In the genomic region with DNA sequence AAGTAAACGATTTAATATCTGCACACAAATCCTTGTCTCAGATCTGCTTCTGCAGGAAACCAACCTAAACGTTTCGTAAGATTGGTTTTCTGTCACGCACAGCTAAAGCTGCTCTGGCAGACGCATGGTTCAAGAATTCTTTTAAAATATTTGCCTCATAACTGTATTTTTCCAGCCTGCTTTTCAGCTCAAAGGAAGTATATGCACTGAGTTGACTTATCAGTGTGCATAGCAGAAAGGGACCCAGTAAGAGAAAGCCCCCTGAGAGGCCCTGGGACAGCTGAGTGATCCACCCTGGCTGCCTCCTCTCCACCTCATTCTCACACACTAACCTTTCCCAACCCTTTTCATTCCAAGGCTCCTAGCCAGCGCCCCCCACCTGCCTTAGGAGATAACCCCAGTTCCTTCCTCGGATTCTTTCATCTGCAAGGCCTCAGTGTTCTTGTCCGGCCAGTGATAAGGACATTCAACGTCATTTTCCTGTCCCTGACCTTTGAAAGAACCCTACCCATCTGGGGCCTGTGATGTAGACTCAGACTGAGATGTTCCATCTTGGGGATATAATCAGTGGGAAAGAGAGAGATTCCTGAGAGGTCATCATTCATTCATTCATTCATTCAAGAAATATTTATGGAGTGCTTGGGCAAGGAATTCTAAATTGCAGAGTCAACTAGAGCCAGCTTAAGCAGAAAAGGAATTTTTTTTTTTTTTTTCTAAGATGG, we compare ENCODE assay signal across 1 cellular context.
TF ChIP-seq lines count a peak whose summit lies in the region.

No MANE protein-coding gene starts in this region.

TF ChIP-seq in K562, 482 proteins besides CTCF, POLR2A, EP300 and RAD21 (continued from another document and continues in another):
- no peak for TF ChIP-seq RBM14 (IDR thresholded peaks at IDR 0.05; ENCODE audit: borderline replicate concordance, insufficient read depth, low read depth, low read length)
- TF ChIP-seq ZNF717 (CRISPR knock-in tag; IDR thresholded peaks at IDR 0.05), result no peak
- peak; percentile 76 for TF ChIP-seq ADNP (tag; IDR thresholded peaks at IDR 0.05)
- TF ChIP-seq MAZ (CRISPR knock-in tag; conservative IDR thresholded peaks at IDR 0.05 in 1 of 2, IDR thresholded peaks at IDR 0.05 in 1 of 2), result peak; percentile 47 to 84; a peak in 3 of 4 replicates
- TF ChIP-seq PYGO2 (tag; IDR thresholded peaks at IDR 0.05), result no peak; the same call in 1 of the 2 replicates
- no peak for TF ChIP-seq YY1 (IDR thresholded peaks at IDR 0.05; ENCODE audit: borderline replicate concordance in 1 of 3, control insufficient read depth in 1 of 3, extremely low read depth in 1 of 3, insufficient read depth in 3 of 3, insufficient read length in 1 of 3, insufficient replicate concordance in 2 of 3, low read depth in 1 of 3, low read length in 2 of 3)
- no peak for TF ChIP-seq MAFG (tag; conservative IDR thresholded peaks at IDR 0.05)
- no peak; the same call in 1 of the 2 replicates for TF ChIP-seq MYC (IDR thresholded peaks at IDR 0.05; ENCODE audit: low read depth, low read length)
- no peak for TF ChIP-seq MYC (CRISPR knock-in tag; IDR thresholded peaks at IDR 0.05; ENCODE audit: borderline replicate concordance, low read depth)
- TF ChIP-seq MEF2A (IDR thresholded peaks at IDR 0.05; ENCODE audit: control insufficient read depth, low read depth, low read length), result 0 out of 2 replicates have a peak, but pooled peaks have one; percentile 22
- TF ChIP-seq, protein P1, sequence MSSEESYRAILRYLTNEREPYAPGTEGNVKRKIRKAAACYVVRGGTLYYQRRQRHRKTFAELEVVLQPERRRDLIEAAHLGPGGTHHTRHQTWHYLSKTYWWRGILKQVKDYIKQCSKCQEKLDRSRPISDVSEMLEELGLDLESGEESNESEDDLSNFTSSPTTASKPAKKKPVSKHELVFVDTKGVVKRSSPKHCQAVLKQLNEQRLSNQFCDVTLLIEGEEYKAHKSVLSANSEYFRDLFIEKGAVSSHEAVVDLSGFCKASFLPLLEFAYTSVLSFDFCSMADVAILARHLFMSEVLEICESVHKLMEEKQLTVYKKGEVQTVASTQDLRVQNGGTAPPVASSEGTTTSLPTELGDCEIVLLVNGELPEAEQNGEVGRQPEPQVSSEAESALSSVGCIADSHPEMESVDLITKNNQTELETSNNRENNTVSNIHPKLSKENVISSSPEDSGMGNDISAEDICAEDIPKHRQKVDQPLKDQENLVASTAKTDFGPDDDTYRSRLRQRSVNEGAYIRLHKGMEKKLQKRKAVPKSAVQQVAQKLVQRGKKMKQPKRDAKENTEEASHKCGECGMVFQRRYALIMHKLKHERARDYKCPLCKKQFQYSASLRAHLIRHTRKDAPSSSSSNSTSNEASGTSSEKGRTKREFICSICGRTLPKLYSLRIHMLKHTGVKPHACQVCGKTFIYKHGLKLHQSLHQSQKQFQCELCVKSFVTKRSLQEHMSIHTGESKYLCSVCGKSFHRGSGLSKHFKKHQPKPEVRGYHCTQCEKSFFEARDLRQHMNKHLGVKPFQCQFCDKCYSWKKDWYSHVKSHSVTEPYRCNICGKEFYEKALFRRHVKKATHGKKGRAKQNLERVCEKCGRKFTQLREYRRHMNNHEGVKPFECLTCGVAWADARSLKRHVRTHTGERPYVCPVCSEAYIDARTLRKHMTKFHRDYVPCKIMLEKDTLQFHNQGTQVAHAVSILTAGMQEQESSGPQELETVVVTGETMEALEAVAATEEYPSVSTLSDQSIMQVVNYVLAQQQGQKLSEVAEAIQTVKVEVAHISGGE (CRISPR knock-in tag; IDR thresholded peaks at IDR 0.05), result peak in 1 of 3 experiments; percentile 52; a peak in 1 of 6 replicates
- TF ChIP-seq, protein P2, sequence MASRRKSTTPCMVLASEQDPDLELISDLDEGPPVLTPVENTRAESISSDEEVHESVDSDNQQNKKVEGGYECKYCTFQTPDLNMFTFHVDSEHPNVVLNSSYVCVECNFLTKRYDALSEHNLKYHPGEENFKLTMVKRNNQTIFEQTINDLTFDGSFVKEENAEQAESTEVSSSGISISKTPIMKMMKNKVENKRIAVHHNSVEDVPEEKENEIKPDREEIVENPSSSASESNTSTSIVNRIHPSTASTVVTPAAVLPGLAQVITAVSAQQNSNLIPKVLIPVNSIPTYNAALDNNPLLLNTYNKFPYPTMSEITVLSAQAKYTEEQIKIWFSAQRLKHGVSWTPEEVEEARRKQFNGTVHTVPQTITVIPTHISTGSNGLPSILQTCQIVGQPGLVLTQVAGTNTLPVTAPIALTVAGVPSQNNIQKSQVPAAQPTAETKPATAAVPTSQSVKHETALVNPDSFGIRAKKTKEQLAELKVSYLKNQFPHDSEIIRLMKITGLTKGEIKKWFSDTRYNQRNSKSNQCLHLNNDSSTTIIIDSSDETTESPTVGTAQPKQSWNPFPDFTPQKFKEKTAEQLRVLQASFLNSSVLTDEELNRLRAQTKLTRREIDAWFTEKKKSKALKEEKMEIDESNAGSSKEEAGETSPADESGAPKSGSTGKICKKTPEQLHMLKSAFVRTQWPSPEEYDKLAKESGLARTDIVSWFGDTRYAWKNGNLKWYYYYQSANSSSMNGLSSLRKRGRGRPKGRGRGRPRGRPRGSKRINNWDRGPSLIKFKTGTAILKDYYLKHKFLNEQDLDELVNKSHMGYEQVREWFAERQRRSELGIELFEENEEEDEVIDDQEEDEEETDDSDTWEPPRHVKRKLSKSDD (conservative IDR thresholded peaks at IDR 0.05; ENCODE audit: low read length), result no peak
- TF ChIP-seq TEAD4 (IDR thresholded peaks at IDR 0.05; ENCODE audit: low read length), result peak; percentile 94
- TF ChIP-seq TEAD4 (CRISPR knock-in tag; IDR thresholded peaks at IDR 0.05; ENCODE audit: borderline replicate concordance), result no peak
- TF ChIP-seq, protein P3, sequence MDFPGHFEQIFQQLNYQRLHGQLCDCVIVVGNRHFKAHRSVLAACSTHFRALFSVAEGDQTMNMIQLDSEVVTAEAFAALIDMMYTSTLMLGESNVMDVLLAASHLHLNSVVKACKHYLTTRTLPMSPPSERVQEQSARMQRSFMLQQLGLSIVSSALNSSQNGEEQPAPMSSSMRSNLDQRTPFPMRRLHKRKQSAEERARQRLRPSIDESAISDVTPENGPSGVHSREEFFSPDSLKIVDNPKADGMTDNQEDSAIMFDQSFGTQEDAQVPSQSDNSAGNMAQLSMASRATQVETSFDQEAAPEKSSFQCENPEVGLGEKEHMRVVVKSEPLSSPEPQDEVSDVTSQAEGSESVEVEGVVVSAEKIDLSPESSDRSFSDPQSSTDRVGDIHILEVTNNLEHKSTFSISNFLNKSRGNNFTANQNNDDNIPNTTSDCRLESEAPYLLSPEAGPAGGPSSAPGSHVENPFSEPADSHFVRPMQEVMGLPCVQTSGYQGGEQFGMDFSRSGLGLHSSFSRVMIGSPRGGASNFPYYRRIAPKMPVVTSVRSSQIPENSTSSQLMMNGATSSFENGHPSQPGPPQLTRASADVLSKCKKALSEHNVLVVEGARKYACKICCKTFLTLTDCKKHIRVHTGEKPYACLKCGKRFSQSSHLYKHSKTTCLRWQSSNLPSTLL (IDR thresholded peaks at IDR 0.05), result no peak
- TF ChIP-seq, protein P4, sequence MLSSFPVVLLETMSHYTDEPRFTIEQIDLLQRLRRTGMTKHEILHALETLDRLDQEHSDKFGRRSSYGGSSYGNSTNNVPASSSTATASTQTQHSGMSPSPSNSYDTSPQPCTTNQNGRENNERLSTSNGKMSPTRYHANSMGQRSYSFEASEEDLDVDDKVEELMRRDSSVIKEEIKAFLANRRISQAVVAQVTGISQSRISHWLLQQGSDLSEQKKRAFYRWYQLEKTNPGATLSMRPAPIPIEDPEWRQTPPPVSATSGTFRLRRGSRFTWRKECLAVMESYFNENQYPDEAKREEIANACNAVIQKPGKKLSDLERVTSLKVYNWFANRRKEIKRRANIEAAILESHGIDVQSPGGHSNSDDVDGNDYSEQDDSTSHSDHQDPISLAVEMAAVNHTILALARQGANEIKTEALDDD (IDR thresholded peaks at IDR 0.05), result no peak
- TF ChIP-seq NR4A1 (CRISPR knock-in tag; IDR thresholded peaks at IDR 0.05), result no peak
- peak; percentile 70; the same call in 1 of the 2 replicates for TF ChIP-seq NR4A1 (tag; IDR thresholded peaks at IDR 0.05)
- TF ChIP-seq, protein P5, sequence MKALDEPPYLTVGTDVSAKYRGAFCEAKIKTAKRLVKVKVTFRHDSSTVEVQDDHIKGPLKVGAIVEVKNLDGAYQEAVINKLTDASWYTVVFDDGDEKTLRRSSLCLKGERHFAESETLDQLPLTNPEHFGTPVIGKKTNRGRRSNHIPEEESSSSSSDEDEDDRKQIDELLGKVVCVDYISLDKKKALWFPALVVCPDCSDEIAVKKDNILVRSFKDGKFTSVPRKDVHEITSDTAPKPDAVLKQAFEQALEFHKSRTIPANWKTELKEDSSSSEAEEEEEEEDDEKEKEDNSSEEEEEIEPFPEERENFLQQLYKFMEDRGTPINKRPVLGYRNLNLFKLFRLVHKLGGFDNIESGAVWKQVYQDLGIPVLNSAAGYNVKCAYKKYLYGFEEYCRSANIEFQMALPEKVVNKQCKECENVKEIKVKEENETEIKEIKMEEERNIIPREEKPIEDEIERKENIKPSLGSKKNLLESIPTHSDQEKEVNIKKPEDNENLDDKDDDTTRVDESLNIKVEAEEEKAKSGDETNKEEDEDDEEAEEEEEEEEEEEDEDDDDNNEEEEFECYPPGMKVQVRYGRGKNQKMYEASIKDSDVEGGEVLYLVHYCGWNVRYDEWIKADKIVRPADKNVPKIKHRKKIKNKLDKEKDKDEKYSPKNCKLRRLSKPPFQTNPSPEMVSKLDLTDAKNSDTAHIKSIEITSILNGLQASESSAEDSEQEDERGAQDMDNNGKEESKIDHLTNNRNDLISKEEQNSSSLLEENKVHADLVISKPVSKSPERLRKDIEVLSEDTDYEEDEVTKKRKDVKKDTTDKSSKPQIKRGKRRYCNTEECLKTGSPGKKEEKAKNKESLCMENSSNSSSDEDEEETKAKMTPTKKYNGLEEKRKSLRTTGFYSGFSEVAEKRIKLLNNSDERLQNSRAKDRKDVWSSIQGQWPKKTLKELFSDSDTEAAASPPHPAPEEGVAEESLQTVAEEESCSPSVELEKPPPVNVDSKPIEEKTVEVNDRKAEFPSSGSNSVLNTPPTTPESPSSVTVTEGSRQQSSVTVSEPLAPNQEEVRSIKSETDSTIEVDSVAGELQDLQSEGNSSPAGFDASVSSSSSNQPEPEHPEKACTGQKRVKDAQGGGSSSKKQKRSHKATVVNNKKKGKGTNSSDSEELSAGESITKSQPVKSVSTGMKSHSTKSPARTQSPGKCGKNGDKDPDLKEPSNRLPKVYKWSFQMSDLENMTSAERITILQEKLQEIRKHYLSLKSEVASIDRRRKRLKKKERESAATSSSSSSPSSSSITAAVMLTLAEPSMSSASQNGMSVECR (CRISPR knock-in tag; IDR thresholded peaks at IDR 0.05), result no peak
- TF ChIP-seq, protein P6, sequence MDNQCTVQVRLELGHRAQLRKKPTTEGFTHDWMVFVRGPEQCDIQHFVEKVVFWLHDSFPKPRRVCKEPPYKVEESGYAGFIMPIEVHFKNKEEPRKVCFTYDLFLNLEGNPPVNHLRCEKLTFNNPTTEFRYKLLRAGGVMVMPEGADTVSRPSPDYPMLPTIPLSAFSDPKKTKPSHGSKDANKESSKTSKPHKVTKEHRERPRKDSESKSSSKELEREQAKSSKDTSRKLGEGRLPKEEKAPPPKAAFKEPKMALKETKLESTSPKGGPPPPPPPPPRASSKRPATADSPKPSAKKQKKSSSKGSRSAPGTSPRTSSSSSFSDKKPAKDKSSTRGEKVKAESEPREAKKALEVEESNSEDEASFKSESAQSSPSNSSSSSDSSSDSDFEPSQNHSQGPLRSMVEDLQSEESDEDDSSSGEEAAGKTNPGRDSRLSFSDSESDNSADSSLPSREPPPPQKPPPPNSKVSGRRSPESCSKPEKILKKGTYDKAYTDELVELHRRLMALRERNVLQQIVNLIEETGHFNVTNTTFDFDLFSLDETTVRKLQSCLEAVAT (IDR thresholded peaks at IDR 0.05), result peak in 1 of 2 experiments; percentile 65; a peak in 1 of 4 replicates
- no peak for TF ChIP-seq MCM3 (IDR thresholded peaks at IDR 0.05)
- TF ChIP-seq ZNF41 (CRISPR knock-in tag; conservative IDR thresholded peaks at IDR 0.05), result no peak
- TF ChIP-seq KLF6 (CRISPR knock-in tag; IDR thresholded peaks at IDR 0.05; ENCODE audit: borderline replicate concordance), result no peak
- TF ChIP-seq PRMT5 (CRISPR knock-in tag; IDR thresholded peaks at IDR 0.05), result no peak
- TF ChIP-seq PHB2 (IDR thresholded peaks at IDR 0.05; ENCODE audit: low read depth), result peak; percentile 85
- TF ChIP-seq FOXA1 (IDR thresholded peaks at IDR 0.05; ENCODE audit: borderline replicate concordance), result no peak
- TF ChIP-seq ZBTB17 (CRISPR knock-in tag; IDR thresholded peaks at IDR 0.05), result no peak
- TF ChIP-seq ZC3H8 (IDR thresholded peaks at IDR 0.05), result no peak
- no peak for TF ChIP-seq RBM22 (IDR thresholded peaks at IDR 0.05; ENCODE audit: low read depth, low read length, poor library complexity, severe bottlenecking)
- TF ChIP-seq, protein P7, sequence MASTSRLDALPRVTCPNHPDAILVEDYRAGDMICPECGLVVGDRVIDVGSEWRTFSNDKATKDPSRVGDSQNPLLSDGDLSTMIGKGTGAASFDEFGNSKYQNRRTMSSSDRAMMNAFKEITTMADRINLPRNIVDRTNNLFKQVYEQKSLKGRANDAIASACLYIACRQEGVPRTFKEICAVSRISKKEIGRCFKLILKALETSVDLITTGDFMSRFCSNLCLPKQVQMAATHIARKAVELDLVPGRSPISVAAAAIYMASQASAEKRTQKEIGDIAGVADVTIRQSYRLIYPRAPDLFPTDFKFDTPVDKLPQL (IDR thresholded peaks at IDR 0.05; ENCODE audit: extremely low read depth, insufficient read length), result no peak
- no peak for TF ChIP-seq NUFIP1 (IDR thresholded peaks at IDR 0.05; ENCODE audit: partially characterized antibody)
- TF ChIP-seq KHSRP (IDR thresholded peaks at IDR 0.05), result peak; percentile 69; the same call in 1 of the 2 replicates
- TF ChIP-seq SRF (CRISPR knock-in tag; IDR thresholded peaks at IDR 0.05), result 0 out of 4 replicates have a peak, but pooled peaks of 1 of the 2 experiments have one; percentile 24
- no peak for TF ChIP-seq BACH1 (tag; IDR thresholded peaks at IDR 0.05)
- peak; percentile 47 for TF ChIP-seq CEBPB (tag; IDR thresholded peaks at IDR 0.05)
- TF ChIP-seq ZNF77 (CRISPR knock-in tag; IDR thresholded peaks at IDR 0.05), result no peak
- TF ChIP-seq KLF10 (CRISPR knock-in tag; IDR thresholded peaks at IDR 0.05), result no peak
- peak; percentile 61 for TF ChIP-seq BRD9 (IDR thresholded peaks at IDR 0.05; ENCODE audit: low read depth, partially characterized antibody)
- peak; percentile 87 for TF ChIP-seq NBN (IDR thresholded peaks at IDR 0.05; ENCODE audit: low read depth)
- TF ChIP-seq HCFC1 (IDR thresholded peaks at IDR 0.05; ENCODE audit: low read depth, low read length), result no peak
- TF ChIP-seq PHF20 (IDR thresholded peaks at IDR 0.05; ENCODE audit: partially characterized antibody), result no peak
- TF ChIP-seq ATF7 (IDR thresholded peaks at IDR 0.05), result peak; percentile 90
- no peak for TF ChIP-seq CHCHD3 (CRISPR knock-in tag; IDR thresholded peaks at IDR 0.05)
- TF ChIP-seq, protein P8, sequence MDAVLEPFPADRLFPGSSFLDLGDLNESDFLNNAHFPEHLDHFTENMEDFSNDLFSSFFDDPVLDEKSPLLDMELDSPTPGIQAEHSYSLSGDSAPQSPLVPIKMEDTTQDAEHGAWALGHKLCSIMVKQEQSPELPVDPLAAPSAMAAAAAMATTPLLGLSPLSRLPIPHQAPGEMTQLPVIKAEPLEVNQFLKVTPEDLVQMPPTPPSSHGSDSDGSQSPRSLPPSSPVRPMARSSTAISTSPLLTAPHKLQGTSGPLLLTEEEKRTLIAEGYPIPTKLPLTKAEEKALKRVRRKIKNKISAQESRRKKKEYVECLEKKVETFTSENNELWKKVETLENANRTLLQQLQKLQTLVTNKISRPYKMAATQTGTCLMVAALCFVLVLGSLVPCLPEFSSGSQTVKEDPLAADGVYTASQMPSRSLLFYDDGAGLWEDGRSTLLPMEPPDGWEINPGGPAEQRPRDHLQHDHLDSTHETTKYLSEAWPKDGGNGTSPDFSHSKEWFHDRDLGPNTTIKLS (IDR thresholded peaks at IDR 0.05; ENCODE audit: borderline replicate concordance, low read depth), result peak; percentile 64; the same call in 1 of the 2 replicates
